In the genomic region with DNA sequence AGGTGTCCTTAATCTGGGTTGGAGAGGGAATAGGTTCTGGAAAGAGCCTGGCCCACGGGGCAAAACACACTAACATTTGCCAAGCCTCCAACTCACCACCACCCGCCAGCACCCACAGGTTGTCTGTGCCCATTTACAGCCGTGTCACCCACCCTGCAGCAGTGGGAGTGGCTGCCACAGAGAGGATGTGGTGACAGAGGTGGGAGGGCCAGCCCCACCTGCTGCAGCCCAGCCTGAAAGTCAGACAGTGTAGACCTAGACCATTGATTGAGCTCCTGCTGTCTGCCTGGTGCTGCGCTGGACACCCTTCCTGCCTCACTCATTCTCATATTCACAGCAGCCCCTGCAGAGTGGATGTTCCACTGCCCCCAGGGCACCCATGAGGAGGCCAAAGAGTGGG, we compare ENCODE assay signal across 10 cellular contexts. TPM values are rescaled to one million over a fixed set of nuclear protein-coding genes. Genes with fewer than 3 reads are reported as not detected.
DNase-seq lines count a peak whose midpoint lies in the region; ATAC-seq and TF ChIP-seq lines count a peak whose summit lies in the region.
"Had no signal": no experiment of that assay in that cellular context is flagged by ENCODE, and none has a peak within 500 bp of the region (broad histone marks: within the 10 kb centered on the region; RNA-seq: fewer than 3 reads in every experiment).

No MANE protein-coding gene starts in this region.

- H4K20me1 ChIP-seq in DND-41 (ENCODE audit: insufficient read depth, low read length) = no peaks in the 10 kb centered on the region

- TF ChIP-seq CTCF in DND-41 (IDR thresholded peaks at IDR 0.05; ENCODE audit: borderline replicate concordance, extremely low read depth, low read length, poor library complexity, severe bottlenecking) (peak; percentile 4), uterus (IDR thresholded peaks at IDR 0.05) (no peak)

- H3K4me3 ChIP-seq in DND-41 (ENCODE audit: low read depth in 1 of 2, low read length in 2 of 2) (no peak overlapping the region), uterus (no peak overlapping the region)
- H3K4me3 ChIP-seq: heart right ventricle had no signal

- peak overlapping the region; percentile 40; the same call in 1 of the 2 replicates for H3K4me2 ChIP-seq in DND-41 (ENCODE audit: insufficient read depth, low read length)

- TF ChIP-seq POLR2A in uterus (IDR thresholded peaks at IDR 0.05) = no peak

- H3K27ac ChIP-seq in DND-41 (ENCODE audit: low read length) (peak overlapping the region; percentile 49), uterus (no peak overlapping the region)
- H3K27ac ChIP-seq: heart right ventricle had no signal

- H3K4me1 ChIP-seq in DND-41 (ENCODE audit: insufficient read depth, low read length) (peaks cover 22% of the 10 kb centered on the region), uterus (no peaks in the 10 kb centered on the region)

- no peaks in the 10 kb centered on the region for H3K79me2 ChIP-seq in DND-41 (ENCODE audit: insufficient read depth, low read length)

- peak; percentile 99 for ATAC-seq in DND-41 (ENCODE audit: insufficient read depth, low read depth)

- H3K9ac ChIP-seq in DND-41 (ENCODE audit: low read depth, low read length) = no peak overlapping the region

- H3K9me3 ChIP-seq in DND-41 (ENCODE audit: insufficient read depth, low read length, severe bottlenecking) (peaks cover 6% of the 10 kb centered on the region), uterus (peaks cover 0 to 10% of the 10 kb centered on the region in 2 donors)

- no peaks in the 10 kb centered on the region for H3K27me3 ChIP-seq in DND-41 (ENCODE audit: insufficient read depth, low read length, poor library complexity)
- H3K27me3 ChIP-seq in uterus = peaks cover 0 to 6% of the 10 kb centered on the region in 2 donors

- H3K36me3 ChIP-seq in DND-41 (ENCODE audit: insufficient read depth, low read length) (no peaks in the 10 kb centered on the region), uterus (no peaks in the 10 kb centered on the region)

- DNase-seq in DND-41 (peak; percentile 86), T-helper 2 cell (peak; percentile 23 to 96 (median 74)), DMS114 treated with DMSO at 0.1 percent for 48 hours (lab: John Stamatoyannopoulos, UW; ENCODE audit: unreplicated experiment) (no peak), retina (no peak), uterus (no peak), HuH-7 (ENCODE audit: low spot score) (no peak)
- DNase-seq in activated naive CD4-positive, alpha-beta T cell treated with Interleukin-2 at 50 U/mL for 16 hours = peak; percentile 69
- DNase-seq in stimulated activated CD4-positive, alpha-beta T cell treated with anti-CD3 and anti-CD28 coated beads, Interleukin-2, amount 100 ng/mL, for 24 hours = peak; percentile 40 to 52
- DNase-seq: heart right ventricle, nucleus accumbens had no signal

- H2AFZ ChIP-seq in DND-41 (ENCODE audit: low read depth, low read length) = no peak overlapping the region

- intact Hi-C loops in uterus (cut with DNase I; ENCODE audit: low total_unique reads) = no loop called here

RNA-seq across cellular contexts. Expression of gene IL21R, which starts 44.7 kb away (rescaled TPM):
- total RNA-seq in uterus = under 1 TPM in 2 of 4 donors, not detected in 2; 0.21 to 0.46 TPM

Comparison
In these comparisons a context has a peak if more than half of its experiments do, and no peak if none do; other contexts are left out.
1. DNase-seq: peak in DND-41 (single experiment), T-helper 2 cell (5 of 5), activated naive CD4-positive, alpha-beta T cell treated with Interleukin-2 at 50 U/mL for 16 hours (single experiment) and stimulated activated CD4-positive, alpha-beta T cell treated with anti-CD3 and anti-CD28 coated beads, Interleukin-2, amount 100 ng/mL, for 24 hours (2 of 2); none in DMS114 treated with DMSO at 0.1 percent for 48 hours (single experiment), retina (single experiment), uterus (0 of 2) and HuH-7 (single experiment).